ENCODE assay signal across 10 cellular contexts in the genomic region with DNA sequence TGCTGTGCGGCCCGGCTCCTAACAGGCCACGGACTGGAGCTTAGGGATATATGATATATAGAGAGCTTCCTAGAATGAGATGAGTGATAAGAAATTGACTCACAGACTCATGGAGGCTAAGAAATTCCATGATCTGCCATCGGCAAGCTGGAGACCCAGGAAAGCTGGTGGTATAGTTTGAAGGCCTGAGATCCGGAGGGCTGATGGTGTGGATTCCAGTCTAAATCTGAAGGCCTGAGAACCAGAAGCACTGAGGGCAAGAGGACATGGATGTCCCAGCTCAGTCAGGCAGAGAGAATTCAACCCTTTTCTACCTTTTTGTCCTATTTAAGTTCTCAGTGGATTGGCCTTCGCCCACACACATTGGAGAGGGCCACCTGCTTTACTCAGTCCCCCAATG.
"Had no signal": no experiment of that assay in that cellular context is flagged by ENCODE, and none has a peak within 500 bp of the region (broad histone marks: within the 10 kb centered on the region; RNA-seq: fewer than 3 reads in every experiment).

No MANE protein-coding gene starts in this region.

- H2AFZ ChIP-seq: GM23248, GM23338 had no signal

- H3K4me1 ChIP-seq: HAP-1 had no signal

- H3K4me3 ChIP-seq: GM23248, GM23338, HAP-1 had no signal

- H3K4me2 ChIP-seq: GM23338 had no signal

- H3K9ac ChIP-seq: GM23248 had no signal

- H3K36me3 ChIP-seq: HAP-1 had no signal

- H3K4me3 Mint-ChIP-seq: GM23338, H9, HFFc6 had no signal

- H3K27ac ChIP-seq: GM23248 had no signal

- H3K9me3 ChIP-seq: HAP-1 had no signal

- H3K27ac Mint-ChIP-seq: GM23338, H9, HFFc6 had no signal

- H3K9me3 Mint-ChIP-seq: HFFc6 had no signal

- DNase-seq: GOT3, H7, H9, HCEC 1CT, HFFc6 had no signal

- ATAC-seq: GM23338 had no signal

- FAIRE-seq: H1, H54 had no signal

- H3K4me1 Mint-ChIP-seq: GM23338, H9 had no signal
